8 cellular contexts compared by ENCODE assay signal in the genomic region with DNA sequence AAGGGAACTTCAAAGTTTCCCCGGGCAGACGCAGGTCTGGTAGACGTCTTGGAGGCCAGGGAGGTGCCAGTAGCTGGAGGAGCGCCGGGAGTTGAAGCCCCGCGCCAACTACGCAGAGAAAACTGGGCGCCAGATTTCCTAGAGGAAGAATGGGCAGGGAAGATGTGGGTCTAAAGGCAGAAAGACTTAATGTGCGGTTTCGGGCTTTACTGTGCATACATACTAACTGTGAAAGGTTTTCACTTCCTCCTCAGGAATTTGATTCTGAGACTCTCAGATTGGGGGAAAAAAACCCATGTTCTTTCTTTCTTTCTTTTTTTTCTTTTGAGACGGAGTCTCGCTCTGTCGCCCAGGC. TPM values are rescaled to one million over a fixed set of nuclear protein-coding genes. Genes with fewer than 3 reads are reported as not detected.
DNase-seq lines count a peak whose midpoint lies in the region; ATAC-seq and TF ChIP-seq lines count a peak whose summit lies in the region.

No MANE protein-coding gene starts in this region.

- H3K36me3 Mint-ChIP-seq in H9 (ENCODE audit: insufficient read depth in 1 of 3, low read depth in 3 of 3) = peaks cover 0 to 10% (median 5%) of the 10 kb centered on the region in 3 experiments; a peak in 3 of 7 replicates
- H3K36me3 Mint-ChIP-seq in T-helper 17 cell (ENCODE audit: low read depth) = no peaks in the 10 kb centered on the region
- peaks cover 12 to 15% of the 10 kb centered on the region in 2 donors for H3K36me3 Mint-ChIP-seq in naive B cell

- H3K14ac ChIP-seq in H9 (ENCODE audit: insufficient read depth, low read length) = no peak overlapping the region

- no peak overlapping the region for H3K4ac ChIP-seq in H9 (ENCODE audit: low read depth, low read length)
- no peak overlapping the region for H3K4ac ChIP-seq in mesendoderm (ENCODE audit: low read depth, low read length)

- no peak overlapping the region for H2AFZ ChIP-seq in H9 (ENCODE audit: low read length)

- H3K4me2 ChIP-seq in H9 (ENCODE audit: insufficient read depth, insufficient read length, low read length) = peak overlapping the region; percentile 37
- no peak overlapping the region for H3K4me2 ChIP-seq in mesendoderm (ENCODE audit: low read length)

- H2BK120ac ChIP-seq in H9 (ENCODE audit: low read depth, low read length, poor library complexity, severe bottlenecking) (no peak overlapping the region), mesendoderm (ENCODE audit: low read depth, low read length) (no peak overlapping the region)

- no peak overlapping the region for H3T11ph ChIP-seq in H9 (ENCODE audit: low read length)

- H3K79me2 ChIP-seq in H9 (ENCODE audit: insufficient read depth, low read length) (no peaks in the 10 kb centered on the region), mesendoderm (ENCODE audit: control insufficient read depth, insufficient read depth, low read length) (no peaks in the 10 kb centered on the region)

- H3K4me3 Mint-ChIP-seq in H9 (peak overlapping the region; percentile 77 to 85), T-helper 17 cell (peak overlapping the region; percentile 88), naive B cell (peak overlapping the region; percentile 78 to 93 (median 87))

- peaks cover 51% of the 10 kb centered on the region for H3K27me3 Mint-ChIP-seq in H9 (ENCODE audit: low read depth)
- H3K27me3 Mint-ChIP-seq in T-helper 17 cell = no peaks in the 10 kb centered on the region
- peaks cover 7 to 10% (median 8%) of the 10 kb centered on the region in 3 donors for H3K27me3 Mint-ChIP-seq in naive B cell

- H3K27ac ChIP-seq in H9 (ENCODE audit: insufficient read length, low read depth, low read length) = no peak overlapping the region
- H3K27ac ChIP-seq in mesendoderm (ENCODE audit: low read depth, low read length) = no peak overlapping the region
- no peak overlapping the region for H3K27ac ChIP-seq in aorta (ENCODE audit: low read depth in 1 of 2, low read length in 2 of 2)

- H3K36me3 ChIP-seq in GM06990 (ENCODE audit: control insufficient read depth, insufficient read depth, low read length) (no peaks in the 10 kb centered on the region), mesendoderm (ENCODE audit: control insufficient read depth, insufficient read depth, low read length) (no peaks in the 10 kb centered on the region), aorta (ENCODE audit: control insufficient read depth in 1 of 2, insufficient read depth in 2 of 2, low read length in 1 of 2) (no peaks in the 10 kb centered on the region)

- no peak overlapping the region for H4K8ac ChIP-seq in H9 (replicated peaks; ENCODE audit: insufficient read length, low read depth, low read length)
- H4K8ac ChIP-seq in mesendoderm (ENCODE audit: low read depth, low read length) = no peak overlapping the region

- H3K4me1 Mint-ChIP-seq in H9 (peaks cover 3 to 9% of the 10 kb centered on the region in 2 experiments), T-helper 17 cell (peaks cover 6% of the 10 kb centered on the region), naive B cell (peaks cover 18 to 22% (median 21%) of the 10 kb centered on the region in 3 donors)

- H2AK5ac ChIP-seq in H9 (ENCODE audit: insufficient read length, low read length) (no peak overlapping the region), mesendoderm (ENCODE audit: low read length) (no peak overlapping the region)

- H4K91ac ChIP-seq in H9 (ENCODE audit: insufficient read length, low read depth, low read length) = no peak overlapping the region

- no peaks in the 10 kb centered on the region for H3K79me1 ChIP-seq in H9 (ENCODE audit: insufficient read depth, low read depth, low read length, poor library complexity, severe bottlenecking)
- no peaks in the 10 kb centered on the region for H3K79me1 ChIP-seq in mesendoderm (ENCODE audit: low read length)

- H2BK15ac ChIP-seq in H9 (ENCODE audit: low read depth, low read length) (no peak overlapping the region), mesendoderm (replicated peaks; ENCODE audit: low read depth) (no peak overlapping the region)

- no peak for TF ChIP-seq CTCF in GM06990 (IDR thresholded peaks at IDR 0.05; ENCODE audit: insufficient read depth, low read length, poor library complexity, severe bottlenecking)
- TF ChIP-seq CTCF in H9 (conservative IDR thresholded peaks at IDR 0.05) = no peak

- WGBS in H9 (ENCODE audit: extremely low coverage, insufficient read length, low lambda C conversion rate) = no CpG with 5 or more reads among the region's 14 CpGs
- no CpG with 5 or more reads among the region's 14 CpGs for WGBS in mesendoderm (ENCODE audit: extremely low coverage, insufficient coverage, low lambda C conversion rate)
- 16 to 20% methylated on average over 14 of the region's 14 CpGs for WGBS in aorta, 2 donors

- no peak overlapping the region for H3K23ac ChIP-seq in H9 (ENCODE audit: insufficient read length, low read depth, low read length)
- H3K23ac ChIP-seq in mesendoderm (ENCODE audit: low read length) = no peak overlapping the region

- H3K18ac ChIP-seq in H9 (ENCODE audit: insufficient read length, low read depth, low read length) (no peak overlapping the region), mesendoderm (ENCODE audit: low read length) (no peak overlapping the region)

- no peak overlapping the region for H4K5ac ChIP-seq in H9 (ENCODE audit: insufficient read length, low read depth, low read length)
- H4K5ac ChIP-seq in mesendoderm (ENCODE audit: low read length) = no peak overlapping the region

- H3K27ac Mint-ChIP-seq in H9 = no peak overlapping the region; a peak in 1 of 7 replicates
- peak overlapping the region; percentile 92 for H3K27ac Mint-ChIP-seq in T-helper 17 cell
- H3K27ac Mint-ChIP-seq in naive B cell = peak overlapping the region; percentile 94 to 99 (median 97)

- H3K9ac ChIP-seq in H9 (ENCODE audit: extremely low read depth, insufficient read length, low read length) (no peak overlapping the region), mesendoderm (ENCODE audit: low read length) (no peak overlapping the region)

- H3K4me1 ChIP-seq in H9 (ENCODE audit: insufficient read depth, low read length) (no peaks in the 10 kb centered on the region), mesendoderm (ENCODE audit: control insufficient read depth, low read depth, low read length) (peaks cover 2% of the 10 kb centered on the region), aorta (ENCODE audit: control insufficient read depth in 1 of 2, insufficient read depth in 2 of 2, low read length in 2 of 2) (no peaks in the 10 kb centered on the region)

- H3K4me3 ChIP-seq in GM06990 (replicated peaks; ENCODE audit: low read depth, low read length) (peak overlapping the region; percentile 69), mesendoderm (ENCODE audit: low read length) (no peak overlapping the region), aorta (ENCODE audit: low read length in 2 of 2) (peak overlapping the region in 1 of 2 donors; percentile 37)

- no peak overlapping the region for H2BK20ac ChIP-seq in H9 (ENCODE audit: low read depth, low read length, poor library complexity, severe bottlenecking)

- intact Hi-C loops in aorta (cut with DNase I) = loop anchor here in 1 of 2 donors (2.0 kb wide), 1 partner anchor 15 kb away; no protein-coding TSS in a partner anchor

- H3K9me3 Mint-ChIP-seq in H9 (no peaks in the 10 kb centered on the region), naive B cell (no peaks in the 10 kb centered on the region)

- DNase-seq in GM06990 (ENCODE audit: extremely low read depth, insufficient read length) (no peak), H9 (no peak), T-helper 17 cell (no peak), naive B cell (no peak), mesendoderm (no peak), AML-193 (lab: John Stamatoyannopoulos, UW) (no peak), aorta (no peak), midbrain (lab: John Stamatoyannopoulos, UW) (no peak)

- H2BK12ac ChIP-seq in H9 (ENCODE audit: insufficient read length, low read depth, low read length) = no peak overlapping the region

- ATAC-seq in T-helper 17 cell (no peak), naive B cell (ENCODE audit: low read depth in 2 of 2) (peak; percentile 70 to 76), aorta (ENCODE audit: low FRiP score) (no peak)

- H3K27me3 ChIP-seq in GM06990 (replicated peaks; ENCODE audit: control insufficient read depth, insufficient read depth, low read length) (no peaks in the 10 kb centered on the region), H9 (ENCODE audit: insufficient read depth, low read length) (peaks cover 10% of the 10 kb centered on the region), mesendoderm (ENCODE audit: insufficient read depth, low read length, poor library complexity) (peaks cover 7% of the 10 kb centered on the region), aorta (ENCODE audit: control insufficient read depth in 1 of 2, insufficient read depth in 2 of 2, low read length in 1 of 2) (no peaks in the 10 kb centered on the region)

- peaks cover 7% of the 10 kb centered on the region for H3K23me2 ChIP-seq in H9 (ENCODE audit: insufficient read length, low read depth, low read length, poor library complexity, severe bottlenecking)

- H2BK5ac ChIP-seq in H9 (ENCODE audit: insufficient read length, low read length) = no peak overlapping the region
- no peak overlapping the region for H2BK5ac ChIP-seq in mesendoderm (ENCODE audit: low read length)

- no peaks in the 10 kb centered on the region for H4K20me1 ChIP-seq in H9 (ENCODE audit: control insufficient read depth, insufficient read depth, insufficient read length)

- H3K9me3 ChIP-seq in H9 (ENCODE audit: control insufficient read depth, low read depth, low read length) (no peaks in the 10 kb centered on the region), T-helper 17 cell (ENCODE audit: control insufficient read depth, low read length, poor library complexity, severe bottlenecking) (no peaks in the 10 kb centered on the region), aorta (ENCODE audit: control insufficient read depth, low read length) (no peaks in the 10 kb centered on the region)

- no peak overlapping the region for H3K56ac ChIP-seq in H9 (ENCODE audit: insufficient read length, low read depth, low read length)
- no peak overlapping the region for H3K56ac ChIP-seq in mesendoderm (ENCODE audit: low read length)

RNA-seq across cellular contexts. Expression of gene ZNF287, which starts 0.3 kb away (rescaled TPM):
- total RNA-seq in H9 (2021) = 4.8 and 7.1 TPM in 2 replicates
- 1 to 10 TPM; 6.6 to 7.6 TPM for total RNA-seq in T-helper 17 cell
- 10 to 100 TPM in 2 of 6 donors, 1 to 10 TPM in 4; 6.7 to 15.3 (median 9.2) TPM for polyA plus RNA-seq in naive B cell (ENCODE audit: low read depth in 6 of 6)
- polyA plus RNA-seq in mesendoderm (2013, experiment 1 of 2) = 3.5 TPM
- 2.3 TPM for polyA plus RNA-seq in mesendoderm (2013, experiment 2 of 2)
- total RNA-seq in aorta = 1 to 10 TPM; 5.5 to 7.4 TPM
- polyA plus RNA-seq in aorta = 1 to 10 TPM; 2.1 to 4.9 TPM

Comparison
In these comparisons a context has a peak if more than half of its experiments do, and no peak if none do; other contexts are left out.
1. H3K27ac Mint-ChIP-seq: peak in T-helper 17 cell (single experiment) and naive B cell (6 of 6); none in H9 (0 of 3).
2. ATAC-seq: peak in naive B cell (2 of 2); none in T-helper 17 cell (single experiment) and aorta (single experiment).
3. Peak in every context shown above with its lines, with median percentiles within 50 percentile points of each other: H3K4me3 Mint-ChIP-seq.